In the genomic region with DNA sequence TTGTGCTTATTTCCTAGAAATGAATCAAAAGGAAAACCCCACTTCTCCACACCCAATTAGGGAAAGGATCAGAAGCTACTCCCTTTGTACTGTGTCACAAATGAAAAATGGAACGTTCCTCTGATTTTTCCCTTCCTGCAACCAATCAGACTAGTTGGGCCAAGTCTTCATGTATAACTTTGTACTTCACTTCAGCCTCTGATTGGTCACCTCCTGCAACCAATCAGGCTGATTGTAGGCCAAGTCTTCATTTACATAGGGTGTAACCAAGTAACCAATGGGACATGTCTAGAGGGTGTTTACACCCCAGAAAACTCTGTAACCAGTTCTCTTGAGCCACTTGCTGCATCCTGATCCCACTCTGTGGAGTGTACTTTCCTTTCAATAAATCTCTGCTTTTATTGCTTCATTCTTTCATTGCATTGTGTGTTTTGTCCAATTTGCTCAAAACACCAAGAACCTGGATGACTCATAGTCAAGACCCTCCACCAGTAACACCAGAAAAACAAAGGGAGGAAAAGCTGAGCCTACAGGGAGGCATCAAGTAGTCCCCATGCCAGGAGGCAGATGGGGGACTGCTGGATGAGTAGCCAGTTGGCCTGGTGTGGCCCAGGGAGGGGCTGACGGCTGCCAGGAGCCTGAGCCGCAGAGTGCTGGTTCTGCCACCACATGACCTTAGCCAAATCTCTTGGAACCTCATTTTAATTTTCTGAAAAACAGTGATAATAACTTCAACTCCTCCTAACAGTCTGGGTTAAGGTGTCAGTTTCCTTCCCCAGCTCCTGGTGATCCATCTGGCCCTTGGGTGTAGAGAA, we compare ENCODE assay signal across 16 cellular contexts. TPM values are rescaled to one million over a fixed set of nuclear protein-coding genes. Genes with fewer than 3 reads are reported as not detected.
DNase-seq lines count a peak whose midpoint lies in the region; ATAC-seq, FAIRE-seq and TF ChIP-seq lines count a peak whose summit lies in the region.
"Had no signal": no experiment of that assay in that cellular context is flagged by ENCODE, and none has a peak within 500 bp of the region (broad histone marks: within the 10 kb centered on the region; RNA-seq: fewer than 3 reads in every experiment).

No MANE protein-coding gene starts in this region.

- H3K4me3 ChIP-seq in HepG2 (replicated peaks in 1 of 3; ENCODE audit: insufficient read depth in 1 of 3, low read depth in 2 of 3, low read length in 3 of 3) = peak overlapping the region in 2 of 3 experiments; percentile 38 to 45; a peak in 4 of 6 replicates
- no peak overlapping the region for H3K4me3 ChIP-seq in right lobe of liver
- H3K4me3 ChIP-seq: right atrium auricular region had no signal

- FAIRE-seq in HepG2 (lab: Jason Lieb, UNC) = peak; percentile 4

- H3K79me2 ChIP-seq in HepG2 (ENCODE audit: insufficient read depth, low read length) = no peaks in the 10 kb centered on the region

- TF ChIP-seq CTCF in HepG2 (CRISPR knock-in tag; IDR thresholded peaks at IDR 0.05) (no peak), right lobe of liver (IDR thresholded peaks at IDR 0.05) (no peak), foreskin keratinocyte (conservative IDR thresholded peaks at IDR 0.05) (no peak), GM10266 (IDR thresholded peaks at IDR 0.05; ENCODE audit: control insufficient read depth, insufficient read depth, low read depth, missing control alignments) (no peak)

- peak overlapping the region; percentile 32 for H2AFZ ChIP-seq in HepG2 (ENCODE audit: low read length)

- H3K9ac ChIP-seq in HepG2 (ENCODE audit: insufficient read depth, low read depth, low read length) = peak overlapping the region; percentile 42

- no peak for TF ChIP-seq RAD21 in HepG2 (CRISPR knock-in tag; IDR thresholded peaks at IDR 0.05)

- no peaks in the 10 kb centered on the region for H3K9me3 ChIP-seq in HepG2 (ENCODE audit: low read length)
- H3K9me3 ChIP-seq in right lobe of liver = no peaks in the 10 kb centered on the region
- H3K9me3 ChIP-seq: neutrophil, right atrium auricular region had no signal

- no TSS peak for BruUV-seq in HepG2 (replicated peaks; lab: Mats Ljungman, UMichigan)

- H3K27me3 ChIP-seq in HepG2 (ENCODE audit: control insufficient read depth in 1 of 2, insufficient read depth in 2 of 2, low read length in 2 of 2) = no peaks in the 10 kb centered on the region
- no peaks in the 10 kb centered on the region for H3K27me3 ChIP-seq in right lobe of liver
- H3K27me3 ChIP-seq in foreskin keratinocyte = no peaks in the 10 kb centered on the region
- H3K27me3 ChIP-seq: right atrium auricular region had no signal

- peak; percentile 65 for DNase-seq in HepG2 (ENCODE audit: low spot score)
- no peak for DNase-seq in right lobe of liver
- DNase-seq in amniotic epithelial cell (ENCODE audit: low read depth) = peak; percentile 9
- DNase-seq in foreskin keratinocyte = peak in 1 of 2 donors; percentile 40
- DNase-seq in GM10266 (ENCODE audit: extremely low spot score) = no peak
- no peak for DNase-seq in activated CD4-positive, alpha-beta T cell treated with anti-CD3 and anti-CD28 coated beads, Interleukin-2, amount 50 U/mL, for 4 hours
- DNase-seq in foreskin melanocyte = no peak
- no peak for DNase-seq in AG08396 (ENCODE audit: low spot score)
- DNase-seq: activated naive CD8-positive, alpha-beta T cell treated with anti-CD3 and anti-CD28 coated beads, Interleukin-2, amount 10 ng/mL, durations not matched to agents 7 days and 5 days; CD8-positive, alpha-beta T cell; EL; hippocampal formation; NCI-H2029 treated with DMSO at 0.1 percent for 48 hours had no signal

- intact Hi-C loops in HepG2 (cut with micrococcal nuclease; ENCODE audit: unreplicated experiment) (no loop called here), right lobe of liver (cut with DNase I) (no loop called here)

- TF ChIP-seq EP300 in HepG2 (IDR thresholded peaks at IDR 0.05; ENCODE audit: low read depth in 2 of 2, low read length in 2 of 2) = no peak
- TF ChIP-seq EP300 in HepG2 (CRISPR knock-in tag; IDR thresholded peaks at IDR 0.05; ENCODE audit: borderline replicate concordance) = no peak

- ATAC-seq in HepG2 = peak; percentile 72
- ATAC-seq in right lobe of liver = no peak
- ATAC-seq in foreskin keratinocyte = peak; percentile 25
- ATAC-seq: CD8-positive, alpha-beta T cell; Panc1 had no signal

- in situ Hi-C loops in HepG2 (cut with HindIII; ENCODE audit: extremely low pct_ligation_motif_present, low pct_unique_long_range_greater_than_20kb) = loop anchor here (5.0 kb wide), 2 partner anchors 43 to 52 kb away; no protein-coding TSS in a partner anchor

- H3K27ac ChIP-seq in HepG2 (ENCODE audit: extremely low read length, insufficient read depth, low read length) = no peak overlapping the region
- no peak overlapping the region for H3K27ac ChIP-seq in right lobe of liver
- H3K27ac ChIP-seq in foreskin keratinocyte = no peak overlapping the region
- H3K27ac ChIP-seq: neutrophil, right atrium auricular region had no signal

- 57% methylated on average over 3 of the region's 3 CpGs for WGBS in HepG2 (ENCODE audit: low lambda C conversion rate)
- WGBS in right lobe of liver (ENCODE audit: insufficient coverage, low coverage, low lambda C conversion rate, missing lambda C conversion rate) = 94% methylated on average over 2 of the region's 3 CpGs

- H3K4me2 ChIP-seq in HepG2 (ENCODE audit: low read depth, low read length) = peak overlapping the region; percentile 66

- POLR2A ChIA-PET in HepG2 (lab: Yijun Ruan, JAX) = interaction anchor here (0.7 to 4.9 kb wide), 7 partner anchors 11 to 46 kb away, joined by 3 to 38 read pairs (median 4); a partner anchor contains a TSS

- H4K20me1 ChIP-seq in HepG2 (ENCODE audit: insufficient read depth, low read length) = no peaks in the 10 kb centered on the region

- CTCF ChIA-PET in HepG2 (lab: Yijun Ruan, JAX; ENCODE audit: low intra/inter-chr PET ratio, low total read pairs) = no interaction called here

- H3K36me3 ChIP-seq in HepG2 (replicated peaks in 1 of 2; ENCODE audit: control insufficient read depth in 1 of 2, insufficient read depth in 2 of 2, low read length in 2 of 2) (no peaks in the 10 kb centered on the region), right lobe of liver (no peaks in the 10 kb centered on the region)
- H3K36me3 ChIP-seq: neutrophil, right atrium auricular region had no signal

- H3K4me1 ChIP-seq in HepG2 (ENCODE audit: insufficient read depth, low read length) (peaks cover 58% of the 10 kb centered on the region), right lobe of liver (peaks cover 0 to 9% (median 1%) of the 10 kb centered on the region in 4 donors), foreskin keratinocyte (peaks cover 14% of the 10 kb centered on the region)

- no peak for TF ChIP-seq POLR2A in HepG2 (IDR thresholded peaks at IDR 0.05; ENCODE audit: insufficient read depth in 1 of 2, low read depth in 2 of 2, low read length in 2 of 2)
- TF ChIP-seq POLR2A in right lobe of liver (IDR thresholded peaks at IDR 0.05) = no peak

RNA-seq across cellular contexts. Expression of a gene that starts 46.1 kb away (rescaled TPM):
- total RNA-seq in HepG2 (2016; rRNA removed; fragmentation: Illumina TruSeq; extraction: Trizol) (22.5 and 24.7 TPM in 2 replicates), right lobe of liver (10 to 100 TPM; 13.0 to 55.1 (median 34.4) TPM), foreskin keratinocyte (30.8 and 31.2 TPM in 2 replicates)
- total RNA-seq in HepG2 (2016; cell fraction: cytosol; rRNA removed; fragmentation: Illumina TruSeq; extraction: Trizol; ENCODE audit: low read depth) = 2.8 and 3.4 TPM in 2 replicates
- 23.3 TPM in 2 replicates for total RNA-seq in HepG2 (2016; cell fraction: insoluble cytoplasmic fraction; rRNA removed; fragmentation: Illumina TruSeq; extraction: Trizol)
- total RNA-seq in HepG2 (2016; cell fraction: membrane; rRNA removed; fragmentation: Illumina TruSeq; extraction: Trizol) = 18.1 and 21.3 TPM in 2 replicates
- 15.8 TPM in 2 replicates for total RNA-seq in HepG2 (2016; cell fraction: nucleus; rRNA removed; fragmentation: Illumina TruSeq; extraction: Trizol)
- polyA plus RNA-seq in HepG2 (2011; rRNA removed) (21.2 and 21.4 TPM in 2 replicates), foreskin keratinocyte (10.1 and 11.5 TPM in 2 replicates)
- 16.7 and 19.2 TPM in 2 replicates for polyA plus RNA-seq in HepG2 (2011; cell fraction: cytosol; rRNA removed)
- polyA plus RNA-seq in HepG2 (2011; cell fraction: nucleus; rRNA removed) = 9.7 and 10.8 TPM in 2 replicates
- polyA plus RNA-seq in HepG2 (2012) = 35.4 and 36.3 TPM in 2 replicates
- polyA plus RNA-seq in HepG2 (2016; cell fraction: cytosol; fragmentation: Illumina TruSeq; extraction: Trizol; ENCODE audit: low read depth) = 2.6 and 2.8 TPM in 2 replicates
- polyA plus RNA-seq in HepG2 (2016; cell fraction: insoluble cytoplasmic fraction; fragmentation: Illumina TruSeq; extraction: Trizol; ENCODE audit: low read depth) = 30.8 and 30.9 TPM in 2 replicates
- 12.6 and 14.5 TPM in 2 replicates for polyA plus RNA-seq in HepG2 (2016; cell fraction: membrane; fragmentation: Illumina TruSeq; extraction: Trizol; ENCODE audit: low read depth)
- polyA plus RNA-seq in HepG2 (2016; cell fraction: nucleus; fragmentation: Illumina TruSeq; extraction: Trizol; ENCODE audit: insufficient read depth, low read depth) = 25.4 and 26.3 TPM in 2 replicates
- 8.3 and 28.5 TPM in 2 replicates for polyA minus RNA-seq in HepG2 (2011; rRNA and poly(A)+ RNA removed; ENCODE audit: low replicate concordance)
- 31.9 and 34.1 TPM in 2 replicates for polyA minus RNA-seq in HepG2 (2011; cell fraction: cytosol; rRNA and poly(A)+ RNA removed)
- polyA minus RNA-seq in HepG2 (2011; cell fraction: nucleus; rRNA and poly(A)+ RNA removed) = 15.5 and 17.7 TPM in 2 replicates

RNA-seq across cellular contexts. Expression of a gene that starts 46.5 kb away (rescaled TPM):
- total RNA-seq in HepG2 (2016; rRNA removed; fragmentation: Illumina TruSeq; extraction: Trizol) (67.5 and 99.8 TPM in 2 replicates), right lobe of liver (10 to 100 TPM; 34.6 to 52.8 (median 40.8) TPM), foreskin keratinocyte (93.4 and 100 TPM in 2 replicates)
- total RNA-seq in HepG2 (2016; cell fraction: cytosol; rRNA removed; fragmentation: Illumina TruSeq; extraction: Trizol; ENCODE audit: low read depth) = 127 and 147 TPM in 2 replicates
- 68.9 and 96.4 TPM in 2 replicates for total RNA-seq in HepG2 (2016; cell fraction: insoluble cytoplasmic fraction; rRNA removed; fragmentation: Illumina TruSeq; extraction: Trizol)
- total RNA-seq in HepG2 (2016; cell fraction: membrane; rRNA removed; fragmentation: Illumina TruSeq; extraction: Trizol) = 82.3 and 91.0 TPM in 2 replicates
- 59.8 and 61.0 TPM in 2 replicates for total RNA-seq in HepG2 (2016; cell fraction: nucleus; rRNA removed; fragmentation: Illumina TruSeq; extraction: Trizol)
- polyA plus RNA-seq in HepG2 (2011; rRNA removed) (40.3 and 45.8 TPM in 2 replicates), foreskin keratinocyte (31.6 and 37.3 TPM in 2 replicates)
- polyA plus RNA-seq in HepG2 (2011; cell fraction: cytosol; rRNA removed) = 21.7 and 32.6 TPM in 2 replicates
- 33.2 and 41.7 TPM in 2 replicates for polyA plus RNA-seq in HepG2 (2011; cell fraction: nucleus; rRNA removed)
- polyA plus RNA-seq in HepG2 (2012) = 73.2 and 109 TPM in 2 replicates
- polyA plus RNA-seq in HepG2 (2016; cell fraction: cytosol; fragmentation: Illumina TruSeq; extraction: Trizol; ENCODE audit: low read depth) = 13.9 and 14.1 TPM in 2 replicates
- polyA plus RNA-seq in HepG2 (2016; cell fraction: insoluble cytoplasmic fraction; fragmentation: Illumina TruSeq; extraction: Trizol; ENCODE audit: low read depth) = 101 and 102 TPM in 2 replicates
- polyA plus RNA-seq in HepG2 (2016; cell fraction: membrane; fragmentation: Illumina TruSeq; extraction: Trizol; ENCODE audit: low read depth) = 27.0 and 27.3 TPM in 2 replicates
- polyA plus RNA-seq in HepG2 (2016; cell fraction: nucleus; fragmentation: Illumina TruSeq; extraction: Trizol; ENCODE audit: insufficient read depth, low read depth) = 55.0 TPM in 2 replicates
- polyA minus RNA-seq in HepG2 (2011; rRNA and poly(A)+ RNA removed; ENCODE audit: low replicate concordance) = 19.0 and 33.7 TPM in 2 replicates
- 67.6 and 75.0 TPM in 2 replicates for polyA minus RNA-seq in HepG2 (2011; cell fraction: cytosol; rRNA and poly(A)+ RNA removed)
- 90.5 and 106 TPM in 2 replicates for polyA minus RNA-seq in HepG2 (2011; cell fraction: nucleus; rRNA and poly(A)+ RNA removed)

Comparison
In these comparisons a context has a peak if more than half of its experiments do, and no peak if none do; other contexts are left out.
1. ATAC-seq: peak in HepG2 (single experiment) and foreskin keratinocyte (single experiment); none in right lobe of liver (0 of 4).
2. DNase-seq: peak in HepG2 (single experiment) and amniotic epithelial cell (single experiment); none in right lobe of liver (0 of 3), GM10266 (single experiment), activated CD4-positive, alpha-beta T cell treated with anti-CD3 and anti-CD28 coated beads, Interleukin-2, amount 50 U/mL, for 4 hours (0 of 2), foreskin melanocyte (single experiment) and AG08396 (single experiment).
3. H3K4me3 ChIP-seq: peak in HepG2 (2 of 3); none in right lobe of liver (0 of 3).